In genomic region chr4:104494161-104494560, GRCh38 we compare ENCODE assay signal across 10 cellular contexts. TPM values are rescaled to one million over a fixed set of nuclear protein-coding genes. Genes with fewer than 3 reads are reported as not detected.
DNase-seq lines count a peak whose midpoint lies in the region; ATAC-seq, FAIRE-seq and TF ChIP-seq lines count a peak whose summit lies in the region.
"Had no signal": no experiment of that assay in that cellular context is flagged by ENCODE, and none has a peak within 500 bp of the region (broad histone marks: within the 10 kb centered on the region; RNA-seq: fewer than 3 reads in every experiment).

No MANE protein-coding gene starts in this region.

- no peak overlapping the region for H4K91ac ChIP-seq in mesenchymal stem cell (ENCODE audit: low read length)

- H3K79me1 ChIP-seq in mesenchymal stem cell (replicated peaks; ENCODE audit: low read length, poor library complexity, severe bottlenecking): no peaks in the 10 kb centered on the region

- no peak overlapping the region for H4K8ac ChIP-seq in mesenchymal stem cell (ENCODE audit: low read length)

- H3K23ac ChIP-seq in mesenchymal stem cell (ENCODE audit: low read length in 2 of 2): no peak overlapping the region

- TF ChIP-seq CTCF in body of pancreas (IDR thresholded peaks at IDR 0.05): no peak
- TF ChIP-seq CTCF in type B pancreatic cell (conservative IDR thresholded peaks at IDR 0.05): no peak

- H2BK5ac ChIP-seq in mesenchymal stem cell (ENCODE audit: low read depth, low read length, poor library complexity, severe bottlenecking): no peak overlapping the region

- H3K9me3 ChIP-seq in body of pancreas (no peaks in the 10 kb centered on the region), mesenchymal stem cell (ENCODE audit: control insufficient read depth, low read length) (no peaks in the 10 kb centered on the region)

- H3K27me3 Mint-ChIP-seq in activated T-cell treated with anti-CD3 and anti-CD28 coated beads, Interleukin-2, amount 50 U/mL, for 72 hours (ENCODE audit: low read depth): peaks cover 56% of the 10 kb centered on the region
- H3K27me3 Mint-ChIP-seq in type B pancreatic cell: peaks cover 13% of the 10 kb centered on the region

- no peak for ATAC-seq in activated T-cell treated with anti-CD3 and anti-CD28 coated beads, Interleukin-2, amount 50 U/mL, for 72 hours (replicated peaks in 1 of 2)
- ATAC-seq in body of pancreas (no peak), HG03139 (IDR thresholded peaks at IDR 0.05; ENCODE audit: unreplicated experiment) (no peak), GM21367 (IDR thresholded peaks at IDR 0.05; ENCODE audit: unreplicated experiment) (no peak)

- H3K36me3 ChIP-seq in body of pancreas (replicated peaks in 1 of 2; ENCODE audit: insufficient read depth in 1 of 2, low read depth in 2 of 2) (no peaks in the 10 kb centered on the region), mesenchymal stem cell (ENCODE audit: control insufficient read depth in 1 of 2, insufficient read depth in 2 of 2, low read depth in 1 of 2, low read length in 2 of 2) (no peaks in the 10 kb centered on the region)
- H3K36me3 ChIP-seq: BLaER1 treated with 17β-estradiol and CSF1 and Interleukin-3, amounts not matched to agents 10 nM and 100 nM had no signal

- peak overlapping the region; percentile 65 to 74 for H3K4me3 Mint-ChIP-seq in activated T-cell treated with anti-CD3 and anti-CD28 coated beads, Interleukin-2, amount 50 U/mL, for 72 hours
- peak overlapping the region; percentile 95 for H3K4me3 Mint-ChIP-seq in type B pancreatic cell

- H3K27ac Mint-ChIP-seq in activated T-cell treated with anti-CD3 and anti-CD28 coated beads, Interleukin-2, amount 50 U/mL, for 72 hours: no peak overlapping the region
- H3K27ac Mint-ChIP-seq in type B pancreatic cell: peak overlapping the region; percentile 89

- no peaks in the 10 kb centered on the region for H3K36me3 Mint-ChIP-seq in activated T-cell treated with anti-CD3 and anti-CD28 coated beads, Interleukin-2, amount 50 U/mL, for 72 hours (ENCODE audit: insufficient read depth in 2 of 2)
- no peaks in the 10 kb centered on the region for H3K36me3 Mint-ChIP-seq in type B pancreatic cell

- H2BK12ac ChIP-seq in mesenchymal stem cell (ENCODE audit: low read length in 2 of 2): no peak overlapping the region

- H3K27me3 ChIP-seq in body of pancreas (no peaks in the 10 kb centered on the region), mesenchymal stem cell (ENCODE audit: control insufficient read depth in 1 of 2, insufficient read depth in 1 of 2, low read length in 2 of 2) (peaks cover 0 to 42% of the 10 kb centered on the region in 2 experiments)
- H3K27me3 ChIP-seq: BLaER1 treated with 17β-estradiol and CSF1 and Interleukin-3, amounts not matched to agents 10 nM and 100 nM had no signal

- peak overlapping the region; percentile 18 to 93 (median 82) for H3K27ac ChIP-seq in body of pancreas
- no peak overlapping the region for H3K27ac ChIP-seq in mesenchymal stem cell (ENCODE audit: low read length, poor library complexity, severe bottlenecking)
- H3K27ac ChIP-seq: BLaER1 treated with 17β-estradiol and CSF1 and Interleukin-3, amounts not matched to agents 10 nM and 100 nM had no signal

- H3K9me3 Mint-ChIP-seq in activated T-cell treated with anti-CD3 and anti-CD28 coated beads, Interleukin-2, amount 50 U/mL, for 72 hours: no peaks in the 10 kb centered on the region
- H3K9me3 Mint-ChIP-seq in type B pancreatic cell: no peaks in the 10 kb centered on the region

- H2AFZ ChIP-seq in mesenchymal stem cell (ENCODE audit: low read depth, low read length): no peak overlapping the region

- no peak overlapping the region for H3K4ac ChIP-seq in mesenchymal stem cell (ENCODE audit: low read depth in 1 of 2, low read length in 2 of 2)

- H3K4me1 ChIP-seq in body of pancreas (peaks cover 55% of the 10 kb centered on the region), mesenchymal stem cell (ENCODE audit: control insufficient read depth, insufficient read depth, low read depth, low read length) (peaks cover 5% of the 10 kb centered on the region)

- DNase-seq in activated T-cell treated with anti-CD3 and anti-CD28 coated beads, Interleukin-2, amount 50 U/mL, for 72 hours: no peak
- DNase-seq in activated T-cell treated with anti-CD3 and anti-CD28 coated beads, Interleukin-2, amount 50 U/mL, for 1 hour: no peak
- DNase-seq in body of pancreas: no peak
- DNase-seq in mesenchymal stem cell: no peak
- DNase-seq in type B pancreatic cell (ENCODE audit: extremely low spot score, unreplicated experiment): no peak
- DNase-seq in H54 (ENCODE audit: insufficient read length, low spot score): no peak

- no peak for FAIRE-seq in H54 (lab: Jason Lieb, UNC)

- H3K18ac ChIP-seq in mesenchymal stem cell (ENCODE audit: low read depth in 1 of 2, low read length in 2 of 2): no peak overlapping the region

- peak overlapping the region; percentile 97 for H3K4me2 ChIP-seq in mesenchymal stem cell (ENCODE audit: low read length, poor library complexity, severe bottlenecking)
- H3K4me2 ChIP-seq: BLaER1 treated with 17β-estradiol and CSF1 and Interleukin-3, amounts not matched to agents 10 nM and 100 nM had no signal

- peak overlapping the region in 1 of 2 donors; percentile 20 for H3K4me3 ChIP-seq in body of pancreas
- peak overlapping the region in 1 of 2 experiments; percentile 79 for H3K4me3 ChIP-seq in mesenchymal stem cell (ENCODE audit: insufficient read depth in 1 of 2, low read depth in 1 of 2, low read length in 2 of 2)
- H3K4me3 ChIP-seq: BLaER1 treated with 17β-estradiol and CSF1 and Interleukin-3, amounts not matched to agents 10 nM and 100 nM had no signal

- H2BK120ac ChIP-seq in mesenchymal stem cell (ENCODE audit: low read depth, low read length): no peak overlapping the region

- no peak overlapping the region for H3K14ac ChIP-seq in mesenchymal stem cell (ENCODE audit: low read length in 2 of 2)

- no peak overlapping the region for H3K9ac ChIP-seq in mesenchymal stem cell (ENCODE audit: low read length)
- H3K9ac ChIP-seq: BLaER1 treated with 17β-estradiol and CSF1 and Interleukin-3, amounts not matched to agents 10 nM and 100 nM had no signal

- no peak overlapping the region for H2BK15ac ChIP-seq in mesenchymal stem cell (ENCODE audit: low read depth, poor library complexity, severe bottlenecking)

- no peak overlapping the region for H2AK5ac ChIP-seq in mesenchymal stem cell (ENCODE audit: low read length, severe bottlenecking)

- WGBS in body of pancreas, 2 donors: 7 to 8% methylated on average over 5 of the region's 5 CpGs
- 4% methylated on average over 4 of the region's 5 CpGs for WGBS in mesenchymal stem cell

- H3K4me1 Mint-ChIP-seq in activated T-cell treated with anti-CD3 and anti-CD28 coated beads, Interleukin-2, amount 50 U/mL, for 72 hours (ENCODE audit: low read depth): peaks cover 35% of the 10 kb centered on the region
- H3K4me1 Mint-ChIP-seq in type B pancreatic cell (ENCODE audit: unreplicated experiment): peaks cover 35% of the 10 kb centered on the region

- intact Hi-C loops in body of pancreas (cut with DNase I): no loop called here

- TF ChIP-seq POLR2A in body of pancreas (IDR thresholded peaks at IDR 0.05) (no peak), H54 (IDR thresholded peaks at IDR 0.05; ENCODE audit: low read depth, low read length) (no peak)

RNA-seq across cellular contexts. Expression of gene CXXC4, which starts 0.5 kb away (rescaled TPM):
- total RNA-seq in activated T-cell treated with anti-CD3 and anti-CD28 coated beads, Interleukin-2, amount 50 U/mL, for 72 hours: under 1 TPM in 1 of 2 donors, not detected in 1; 0.07 TPM
- total RNA-seq in body of pancreas (1 to 10 TPM; 3.6 to 3.9 TPM), type B pancreatic cell (ENCODE audit: low replicate concordance) (3.9 and 4.2 TPM in 2 replicates)
- polyA plus RNA-seq in mesenchymal stem cell (2013, experiment 1 of 2): 1.8 TPM
- polyA plus RNA-seq in mesenchymal stem cell (2013, experiment 2 of 2): 1.7 TPM
- total RNA-seq: K562 had no signal
- polyA plus RNA-seq: K562 had no signal
